Comparison of ENCODE assay signal across 8 cellular contexts in the genomic region with DNA sequence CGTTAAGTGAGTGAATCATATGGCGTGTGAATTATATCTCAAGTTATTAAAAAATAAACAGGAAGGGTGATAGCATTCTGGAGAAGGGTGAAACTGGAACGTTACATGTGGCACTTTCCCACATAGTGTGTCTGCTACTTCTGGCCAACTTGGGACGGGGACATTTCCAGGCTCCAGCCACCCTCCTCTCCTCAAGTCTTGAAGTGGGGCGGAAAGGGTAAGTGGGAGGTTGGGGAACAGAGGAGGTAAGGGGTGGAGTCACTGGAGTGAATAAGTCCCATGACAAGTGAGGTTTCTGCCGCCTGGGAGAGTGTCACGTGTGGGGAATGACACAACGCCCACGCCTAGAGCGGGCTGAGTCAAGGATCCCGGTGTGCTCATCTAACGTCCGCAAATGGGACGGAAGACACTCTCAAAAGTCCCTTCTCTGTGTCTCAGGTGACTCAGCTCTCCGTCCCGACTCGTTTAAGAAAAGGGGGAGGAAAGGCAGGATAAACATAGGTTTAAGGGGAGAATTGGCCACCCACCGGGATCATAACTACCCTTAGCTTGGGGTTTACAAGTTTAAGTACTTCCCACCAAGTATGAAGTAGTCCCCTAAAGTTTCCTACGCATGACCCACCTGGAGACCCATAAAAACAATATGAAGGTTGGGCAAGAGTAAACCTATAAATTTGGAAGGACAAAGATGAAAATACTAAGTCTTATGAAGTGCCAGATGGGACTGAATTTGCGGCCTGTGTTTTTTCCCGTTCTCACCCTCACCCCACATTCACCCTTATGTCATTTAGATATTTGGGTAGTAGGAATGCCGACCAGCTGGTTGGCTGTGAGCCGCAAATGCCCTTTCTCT. TPM values are rescaled to one million over a fixed set of nuclear protein-coding genes. Genes with fewer than 3 reads are reported as not detected.
DNase-seq lines count a peak whose midpoint lies in the region; ATAC-seq and TF ChIP-seq lines count a peak whose summit lies in the region.

No MANE protein-coding gene starts in this region.

- TF ChIP-seq CTCF in lung (IDR thresholded peaks at IDR 0.05; ENCODE audit: control extremely low read depth, extremely low read depth) = no peak

- no peaks in the 10 kb centered on the region for H3K9me3 ChIP-seq in lung (ENCODE audit: control insufficient read depth in 2 of 2, insufficient read depth in 1 of 2, low read length in 1 of 2)

- peak; percentile 89 for DNase-seq in ELF-1 (ENCODE audit: low read depth, low spot score)
- peak; percentile 15 for DNase-seq in NCI-H748 treated with DMSO at 0.1 percent for 48 hours (lab: John Stamatoyannopoulos, UW)
- DNase-seq in activated CD8-positive, alpha-beta memory T cell treated with anti-CD3 and anti-CD28 coated beads for 1 hour (ENCODE audit: extremely low read depth in 1 of 2, low read depth in 1 of 2) = peak; percentile 55 to 61
- peak; percentile 60 for DNase-seq in effector CD4-positive, alpha-beta T cell
- DNase-seq in lung (ENCODE audit: low spot score) = peak; percentile 93
- DNase-seq in stimulated activated CD4-positive, alpha-beta T cell treated with anti-CD3 and anti-CD28 coated beads, Interleukin-4, amount 100 ng/mL, for 48 hours (ENCODE audit: low read depth in 2 of 2) = peak; percentile 83 to 89

- ATAC-seq in HG02798 (IDR thresholded peaks at IDR 0.05; ENCODE audit: poor library complexity, unreplicated experiment) = peak; percentile 33
- ATAC-seq in lung (ENCODE audit: insufficient read depth, low FRiP score) = peak; percentile 67
- no peak for ATAC-seq in GM21515 (IDR thresholded peaks at IDR 0.05; ENCODE audit: unreplicated experiment)

- H3K36me3 ChIP-seq in lung (ENCODE audit: control insufficient read depth in 2 of 2, insufficient read depth in 2 of 2, low read length in 2 of 2) = no peaks in the 10 kb centered on the region

- H3K27me3 ChIP-seq in lung (ENCODE audit: control insufficient read depth, insufficient read depth) = no peaks in the 10 kb centered on the region

- H3K4me1 ChIP-seq in lung (ENCODE audit: control insufficient read depth in 2 of 2, insufficient read depth in 2 of 2, low read length in 2 of 2) = peaks cover 2 to 16% of the 10 kb centered on the region in 2 donors

- WGBS in lung, 2 donors = 17 to 18% methylated on average over 23 of the region's 23 CpGs

- peak overlapping the region; percentile 90 to 97 for H3K27ac ChIP-seq in lung (ENCODE audit: low read depth in 1 of 2, low read length in 1 of 2)

- H3K4me3 ChIP-seq in lung = no peak overlapping the region

RNA-seq across cellular contexts. Expression of a gene that starts 1.2 kb away (rescaled TPM):
- 100 to 1,000 TPM in 1 of 2 donors, 10 to 100 TPM in 1; 96.4 to 174 TPM for total RNA-seq in lung
- 10 to 100 TPM; 37.2 to 54.0 TPM for polyA plus RNA-seq in lung

RNA-seq across cellular contexts. Expression of a gene that starts 31.5 kb away (rescaled TPM):
- 100 to 1,000 TPM in 1 of 2 donors, 10 to 100 TPM in 1; 14.6 to 105 TPM for total RNA-seq in lung
- 100 to 1,000 TPM; 182 to 201 TPM for polyA plus RNA-seq in lung

RNA-seq across cellular contexts. Expression of a gene that starts 44.4 kb away (rescaled TPM):
- total RNA-seq in lung = 100 to 1,000 TPM in 1 of 2 donors, 10 to 100 TPM in 1; 90.2 to 563 TPM
- 100 to 1,000 TPM; 753 to 777 TPM for polyA plus RNA-seq in lung

Comparison
In these comparisons a context has a peak if more than half of its experiments do, and no peak if none do; other contexts are left out.
1. DNase-seq: peak in every context shown above with its lines; median percentile 93 in lung; 89 in ELF-1; 86 in stimulated activated CD4-positive, alpha-beta T cell treated with anti-CD3 and anti-CD28 coated beads, Interleukin-4, amount 100 ng/mL, for 48 hours; 60 in effector CD4-positive, alpha-beta T cell; 58 in activated CD8-positive, alpha-beta memory T cell treated with anti-CD3 and anti-CD28 coated beads for 1 hour; 15 in NCI-H748 treated with DMSO at 0.1 percent for 48 hours.